In the genomic region with DNA sequence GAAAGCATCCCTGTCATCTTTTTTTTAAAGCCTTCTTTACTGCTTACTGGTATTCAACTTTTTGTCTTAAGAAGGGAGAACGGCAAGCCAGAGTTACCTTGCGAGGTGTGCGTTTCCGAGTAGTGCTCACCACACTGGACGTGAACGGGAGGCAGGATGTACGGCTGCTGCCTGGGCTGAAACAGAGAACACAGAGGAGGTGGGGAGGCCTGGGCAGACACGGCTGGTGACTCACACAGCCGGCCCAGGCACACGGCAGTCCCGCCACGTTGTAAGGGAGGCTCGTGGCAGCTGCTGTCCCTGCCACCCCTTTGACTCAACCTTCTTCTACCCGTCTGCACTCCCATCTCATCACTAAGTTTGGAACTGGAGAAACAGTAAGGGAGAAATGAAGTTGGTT, we compare ENCODE assay signal across 13 cellular contexts.
DNase-seq lines count a peak whose midpoint lies in the region; ATAC-seq, FAIRE-seq and TF ChIP-seq lines count a peak whose summit lies in the region.
"Had no signal": no experiment of that assay in that cellular context is flagged by ENCODE, and none has a peak within 500 bp of the region (broad histone marks: within the 10 kb centered on the region; RNA-seq: fewer than 3 reads in every experiment).

No MANE protein-coding gene starts in this region.

- no peak for TF ChIP-seq POLR2A in gastroesophageal sphincter (IDR thresholded peaks at IDR 0.05)

- no peak for TF ChIP-seq CTCF in gastroesophageal sphincter (IDR thresholded peaks at IDR 0.05)

- H3K9me3 Mint-ChIP-seq in activated CD4-positive, alpha-beta T cell treated with anti-CD3 and anti-CD28 coated beads, Interleukin-2, amount 10 ng/mL, durations not matched to agents 7 days and 5 days = no peaks in the 10 kb centered on the region
- no peaks in the 10 kb centered on the region for H3K9me3 Mint-ChIP-seq in T-helper 1 cell treated with Interleukin-12 subunit alpha and Interleukin-12 subunit beta and Interleukin-4 antibody, amounts not matched to agents 30 μg/mL and 1 μg/mL, for 36 hours
- H3K9me3 Mint-ChIP-seq in activated naive CD8-positive, alpha-beta T cell treated with anti-CD3 and anti-CD28 coated beads for 36 hours = no peaks in the 10 kb centered on the region

- peak overlapping the region in 3 of 4 donors; percentile 42 to 50 (median 42) for H3K27ac ChIP-seq in gastroesophageal sphincter
- H3K27ac ChIP-seq: cardiac muscle cell, lower lobe of right lung, upper lobe of right lung had no signal

- H3K4me1 ChIP-seq in gastroesophageal sphincter = peaks cover 0 to 3% (median 0%) of the 10 kb centered on the region in 3 donors
- H3K4me1 ChIP-seq: lower lobe of right lung, upper lobe of right lung had no signal

- H3K4me1 Mint-ChIP-seq in activated CD4-positive, alpha-beta T cell treated with anti-CD3 and anti-CD28 coated beads, Interleukin-2, amount 10 ng/mL, durations not matched to agents 7 days and 5 days = peaks cover 4% of the 10 kb centered on the region
- peaks cover 22% of the 10 kb centered on the region for H3K4me1 Mint-ChIP-seq in T-helper 1 cell treated with Interleukin-12 subunit alpha and Interleukin-12 subunit beta and Interleukin-4 antibody, amounts not matched to agents 30 μg/mL and 1 μg/mL, for 36 hours (ENCODE audit: low read depth)
- H3K4me1 Mint-ChIP-seq in activated naive CD8-positive, alpha-beta T cell treated with anti-CD3 and anti-CD28 coated beads for 36 hours = no peaks in the 10 kb centered on the region

- POLR2A ChIA-PET in activated CD4-positive, alpha-beta T cell treated with anti-CD3 and anti-CD28 coated beads, Interleukin-2, amount 10 ng/mL, durations not matched to agents 7 days and 5 days (lab: Charles Lee) = interaction anchor here (0.6 kb wide), 1 partner anchor 415 kb away, joined by 3 read pairs; no protein-coding TSS in a partner anchor

- ATAC-seq in gastroesophageal sphincter (peak; percentile 60), GM21367 (IDR thresholded peaks at IDR 0.05; ENCODE audit: unreplicated experiment) (no peak)
- ATAC-seq: lower lobe of right lung, upper lobe of right lung had no signal

- H3K4me3 Mint-ChIP-seq in activated CD4-positive, alpha-beta T cell treated with anti-CD3 and anti-CD28 coated beads, Interleukin-2, amount 10 ng/mL, durations not matched to agents 7 days and 5 days = no peak overlapping the region
- H3K4me3 Mint-ChIP-seq in T-helper 1 cell treated with Interleukin-12 subunit alpha and Interleukin-12 subunit beta and Interleukin-4 antibody, amounts not matched to agents 30 μg/mL and 1 μg/mL, for 36 hours = peak overlapping the region; percentile 33
- H3K4me3 Mint-ChIP-seq in activated naive CD8-positive, alpha-beta T cell treated with anti-CD3 and anti-CD28 coated beads for 36 hours = no peak overlapping the region

- H3K27me3 ChIP-seq in gastroesophageal sphincter = no peaks in the 10 kb centered on the region
- H3K27me3 ChIP-seq: cardiac muscle cell, upper lobe of right lung had no signal

- H3K4me3 ChIP-seq in gastroesophageal sphincter = no peak overlapping the region
- H3K4me3 ChIP-seq: cardiac muscle cell, lower lobe of right lung, upper lobe of right lung had no signal

- CTCF ChIA-PET in activated CD4-positive, alpha-beta T cell treated with anti-CD3 and anti-CD28 coated beads, Interleukin-2, amount 10 ng/mL, durations not matched to agents 7 days and 5 days (lab: Charles Lee) = interaction anchor here (1.1 kb wide), 1 partner anchor 10 kb away, joined by 5 read pairs; no protein-coding TSS in a partner anchor

- no peaks in the 10 kb centered on the region for H3K9me3 ChIP-seq in gastroesophageal sphincter
- H3K9me3 ChIP-seq: lower lobe of right lung, upper lobe of right lung had no signal

- H3K36me3 ChIP-seq in gastroesophageal sphincter = peaks cover 0 to 61% of the 10 kb centered on the region in 2 donors

- H3K27me3 Mint-ChIP-seq in activated CD4-positive, alpha-beta T cell treated with anti-CD3 and anti-CD28 coated beads, Interleukin-2, amount 10 ng/mL, durations not matched to agents 7 days and 5 days = no peaks in the 10 kb centered on the region
- H3K27me3 Mint-ChIP-seq in T-helper 1 cell treated with Interleukin-12 subunit alpha and Interleukin-12 subunit beta and Interleukin-4 antibody, amounts not matched to agents 30 μg/mL and 1 μg/mL, for 36 hours (ENCODE audit: low read depth) = no peaks in the 10 kb centered on the region
- H3K27me3 Mint-ChIP-seq in activated naive CD8-positive, alpha-beta T cell treated with anti-CD3 and anti-CD28 coated beads for 36 hours = no peaks in the 10 kb centered on the region

- TF ChIP-seq EP300 in gastroesophageal sphincter (IDR thresholded peaks at IDR 0.05) = no peak

- DNase-seq in activated CD4-positive, alpha-beta T cell treated with anti-CD3 and anti-CD28 coated beads, Interleukin-2, amount 10 ng/mL, durations not matched to agents 7 days and 5 days = no peak
- no peak for DNase-seq in activated CD4-positive, alpha-beta T cell treated with anti-CD3 and anti-CD28 coated beads, Interleukin-2, amount 50 U/mL, for 1 hour
- DNase-seq in urothelium cell line (ENCODE audit: low spot score) (peak; percentile 85), NCI-H2171 treated with DMSO at 0.1 percent for 48 hours (lab: John Stamatoyannopoulos, UW) (no peak)
- no peak for DNase-seq in activated naive CD8-positive, alpha-beta T cell treated with anti-CD3 and anti-CD28 coated beads for 36 hours
- DNase-seq: activated CD8-positive, alpha-beta memory T cell treated with anti-CD3 and anti-CD28 coated beads, Interleukin-2, amount 50 U/mL, for 48 hours; lower lobe of right lung; upper lobe of right lung had no signal

- no peaks in the 10 kb centered on the region for H3K36me3 Mint-ChIP-seq in activated CD4-positive, alpha-beta T cell treated with anti-CD3 and anti-CD28 coated beads, Interleukin-2, amount 10 ng/mL, durations not matched to agents 7 days and 5 days (ENCODE audit: low read depth)
- H3K36me3 Mint-ChIP-seq in T-helper 1 cell treated with Interleukin-12 subunit alpha and Interleukin-12 subunit beta and Interleukin-4 antibody, amounts not matched to agents 30 μg/mL and 1 μg/mL, for 36 hours (ENCODE audit: low read depth) = peaks cover 4% of the 10 kb centered on the region
- H3K36me3 Mint-ChIP-seq in activated naive CD8-positive, alpha-beta T cell treated with anti-CD3 and anti-CD28 coated beads for 36 hours = no peaks in the 10 kb centered on the region

- peak; percentile 67 for FAIRE-seq in urothelium cell line (lab: Jason Lieb, UNC)
- FAIRE-seq: frontal cortex had no signal

- peak overlapping the region; percentile 66 for H3K27ac Mint-ChIP-seq in activated CD4-positive, alpha-beta T cell treated with anti-CD3 and anti-CD28 coated beads, Interleukin-2, amount 10 ng/mL, durations not matched to agents 7 days and 5 days
- H3K27ac Mint-ChIP-seq in T-helper 1 cell treated with Interleukin-12 subunit alpha and Interleukin-12 subunit beta and Interleukin-4 antibody, amounts not matched to agents 30 μg/mL and 1 μg/mL, for 36 hours = peak overlapping the region; percentile 92
- no peak overlapping the region for H3K27ac Mint-ChIP-seq in activated naive CD8-positive, alpha-beta T cell treated with anti-CD3 and anti-CD28 coated beads for 36 hours

- WGBS in gastroesophageal sphincter (ENCODE audit: low coverage in 1 of 2), 2 donors = 47 to 83% methylated on average over 7 to 10 of the region's 14 CpGs
